ENCODE assay signal across 21 cellular contexts in genomic region chr3:37806505-37807291, GRCh38. TPM values are rescaled to one million over a fixed set of nuclear protein-coding genes. Genes with fewer than 3 reads are reported as not detected.
DNase-seq lines count a peak whose midpoint lies in the region; ATAC-seq and TF ChIP-seq lines count a peak whose summit lies in the region.
"Had no signal": no experiment of that assay in that cellular context is flagged by ENCODE, and none has a peak within 500 bp of the region (broad histone marks: within the 10 kb centered on the region; RNA-seq: fewer than 3 reads in every experiment).

No MANE protein-coding gene starts in this region.

- H3K27ac ChIP-seq in ascending aorta = peak overlapping the region; percentile 24 to 30
- H3K27ac ChIP-seq: 22Rv1, KMS-11 had no signal

- H3K4me3 ChIP-seq in ascending aorta = no peak overlapping the region

- intact Hi-C loops in activated CD4-positive, alpha-beta T cell treated with anti-CD3 and anti-CD28 coated beads for 36 hours (cut with DNase I, micrococcal nuclease) = no loop called here
- intact Hi-C loops in ascending aorta (cut with DNase I) = no loop called here

- H3K9me3 Mint-ChIP-seq in activated CD4-positive, alpha-beta T cell treated with anti-CD3 and anti-CD28 coated beads for 36 hours (ENCODE audit: low read depth) = no peaks in the 10 kb centered on the region
- H3K9me3 Mint-ChIP-seq: neural crest cell, type B pancreatic cell had no signal

- H3K27ac Mint-ChIP-seq in activated CD4-positive, alpha-beta T cell treated with anti-CD3 and anti-CD28 coated beads for 36 hours = no peak overlapping the region

- TF ChIP-seq CTCF in ascending aorta (IDR thresholded peaks at IDR 0.05) = no peak

- peaks cover 10% of the 10 kb centered on the region for H3K4me1 Mint-ChIP-seq in activated CD4-positive, alpha-beta T cell treated with anti-CD3 and anti-CD28 coated beads for 36 hours

- DNase-seq in activated CD4-positive, alpha-beta T cell treated with anti-CD3 and anti-CD28 coated beads for 36 hours = peak; percentile 5
- DNase-seq in activated CD4-positive, alpha-beta T cell treated with anti-CD3 and anti-CD28 coated beads for 4 hours = no peak
- DNase-seq in ascending aorta (ENCODE audit: low spot score in 2 of 2) (no peak), left kidney (ENCODE audit: low read depth, low spot score) (peak; percentile 85), T1000 (lab: John Stamatoyannopoulos, UW) (no peak)
- DNase-seq in stimulated activated naive CD8-positive, alpha-beta T cell treated with anti-CD3 and anti-CD28 coated beads, Interleukin-15, Interleukin-2, amounts not matched to agents 100 U/mL and 50 U/mL, for 24 hours = no peak
- no peak for DNase-seq in activated T-cell treated with anti-CD3 and anti-CD28 coated beads, Interleukin-2, amount 50 U/mL, for 48 hours
- DNase-seq: activated CD4-positive, alpha-beta T cell treated with anti-CD3 and anti-CD28 coated beads, Interleukin-2, amount 50 U/mL, for 4 hours; activated naive CD4-positive, alpha-beta T cell treated with Interleukin-2 at 50 U/mL for 16 hours; activated T-cell treated with anti-CD3 and anti-CD28 coated beads for 4 hours; AML-193; cortex of kidney; islet precursor cell; NCI-H1092; NCI-H2081; SHP77 treated with DMSO at 0.1 percent for 48 hours had no signal

- H3K9me3 ChIP-seq in ascending aorta = no peaks in the 10 kb centered on the region

- CTCF ChIA-PET in activated CD4-positive, alpha-beta T cell treated with anti-CD3 and anti-CD28 coated beads for 36 hours (lab: Charles Lee) = interaction anchor here (0.7 kb wide), 1 partner anchor 123 kb away, joined by 3 read pairs; no protein-coding TSS in a partner anchor

- peaks cover 23 to 31% of the 10 kb centered on the region in 2 donors for H3K36me3 ChIP-seq in ascending aorta

- peak; percentile 16 for ATAC-seq in activated CD4-positive, alpha-beta T cell treated with anti-CD3 and anti-CD28 coated beads for 36 hours
- peak; percentile 31 for ATAC-seq in stimulated activated naive CD8-positive, alpha-beta T cell treated with anti-CD3 and anti-CD28 coated beads, Interleukin-15, Interleukin-2, amounts not matched to agents 100 U/mL and 50 U/mL, for 24 hours
- ATAC-seq in GM21717 (IDR thresholded peaks at IDR 0.05; ENCODE audit: unreplicated experiment) = no peak

- H3K27me3 ChIP-seq in ascending aorta = no peaks in the 10 kb centered on the region

- H3K27me3 Mint-ChIP-seq in activated CD4-positive, alpha-beta T cell treated with anti-CD3 and anti-CD28 coated beads for 36 hours = no peaks in the 10 kb centered on the region
- H3K27me3 Mint-ChIP-seq: type B pancreatic cell had no signal

- H3K4me1 ChIP-seq in ascending aorta = peaks cover 6 to 17% of the 10 kb centered on the region in 2 donors

- H3K4me3 Mint-ChIP-seq in activated CD4-positive, alpha-beta T cell treated with anti-CD3 and anti-CD28 coated beads for 36 hours = no peak overlapping the region
- H3K4me3 Mint-ChIP-seq: neural crest cell, type B pancreatic cell had no signal

- POLR2A ChIA-PET in activated CD4-positive, alpha-beta T cell treated with anti-CD3 and anti-CD28 coated beads for 36 hours (lab: Charles Lee) = no interaction called here

- no peaks in the 10 kb centered on the region for H3K36me3 Mint-ChIP-seq in activated CD4-positive, alpha-beta T cell treated with anti-CD3 and anti-CD28 coated beads for 36 hours (ENCODE audit: low read depth)

RNA-seq across cellular contexts. Expression of gene CTDSPL, which starts 55.0 kb away (rescaled TPM):
- total RNA-seq in activated CD4-positive, alpha-beta T cell treated with anti-CD3 and anti-CD28 coated beads for 36 hours = 1 to 10 TPM; 3.9 to 5.3 TPM
- total RNA-seq in ascending aorta = 80.9 TPM

Comparison
In these comparisons a context has a peak if more than half of its experiments do, and no peak if none do; other contexts are left out.
1. DNase-seq: peak in activated CD4-positive, alpha-beta T cell treated with anti-CD3 and anti-CD28 coated beads for 36 hours (single experiment) and left kidney (single experiment); none in activated CD4-positive, alpha-beta T cell treated with anti-CD3 and anti-CD28 coated beads for 4 hours (0 of 2), ascending aorta (0 of 2), stimulated activated naive CD8-positive, alpha-beta T cell treated with anti-CD3 and anti-CD28 coated beads, Interleukin-15, Interleukin-2, amounts not matched to agents 100 U/mL and 50 U/mL, for 24 hours (single experiment), T1000 (single experiment) and activated T-cell treated with anti-CD3 and anti-CD28 coated beads, Interleukin-2, amount 50 U/mL, for 48 hours (0 of 2).
2. RNA of gene CTDSPL, which starts 55.0 kb away (total RNA-seq): 80.9 TPM in ascending aorta (single experiment); 3.9 to 5.3 TPM in activated CD4-positive, alpha-beta T cell treated with anti-CD3 and anti-CD28 coated beads for 36 hours; every median in the first group is over 10 times any median in the second.